16 cellular contexts compared by ENCODE assay signal in genomic region chr4:123919576-123920098, GRCh38.
A peak's percentile ranks its signal among the peaks of the same experiment; 100 is the strongest.
DNase-seq lines count a peak whose midpoint lies in the region; ATAC-seq, FAIRE-seq and TF ChIP-seq lines count a peak whose summit lies in the region.
"Had no signal": no experiment of that assay in that cellular context is flagged by ENCODE, and none has a peak within 500 bp of the region (broad histone marks: within the 10 kb centered on the region; RNA-seq: fewer than 3 reads in every experiment).

No MANE protein-coding gene starts in this region.

- no peak for TF ChIP-seq RAD21 in H1 (IDR thresholded peaks at IDR 0.05 in 1 of 2, conservative IDR thresholded peaks at IDR 0.05 in 1 of 2; ENCODE audit: low read depth in 2 of 2, low read length in 2 of 2)

- H3K14ac ChIP-seq in H1 (ENCODE audit: insufficient read length) (no peak overlapping the region), mesenchymal stem cell (ENCODE audit: low read length in 2 of 2) (peak overlapping the region in 1 of 2 experiments; percentile 55)

- no peaks in the 10 kb centered on the region for H3K9me2 ChIP-seq in OCI-LY1 (ENCODE audit: low read depth, low read length)

- H3K23me2 ChIP-seq in H1 (ENCODE audit: low read depth, low read length), result no peaks in the 10 kb centered on the region

- no peak overlapping the region for H2BK20ac ChIP-seq in H1 (ENCODE audit: low read length)

- FAIRE-seq in H1 (lab: Jason Lieb, UNC), result no peak
- FAIRE-seq: A549, D721Med, G401.6, GM12891, GM19239 had no signal

- no peak overlapping the region for H4K5ac ChIP-seq in H1 (ENCODE audit: insufficient read length, low read depth, low read length)

- WGBS in H1 (ENCODE audit: extremely low coverage in 1 of 2, insufficient coverage in 1 of 2, insufficient read length in 1 of 2, insufficient replicate concordance in 2 of 2, low coverage in 1 of 2, low lambda C conversion rate in 2 of 2, missing lambda C conversion rate in 1 of 2), 2 experiments, result 89% methylated on average over 4 of the region's 4 CpGs; no CpG with 5 or more reads in 1 of the 2 experiments
- WGBS in mesenchymal stem cell, result 97% methylated on average over 2 of the region's 4 CpGs
- WGBS in smooth muscle cell (ENCODE audit: low lambda C conversion rate), result 84% methylated on average over 4 of the region's 4 CpGs

- no peak overlapping the region for H4K8ac ChIP-seq in H1 (ENCODE audit: extremely low read depth, insufficient read depth, low read length)
- H4K8ac ChIP-seq in mesenchymal stem cell (ENCODE audit: low read length), result no peak overlapping the region

- H3K79me2 ChIP-seq in OCI-LY1 (ENCODE audit: insufficient read depth, low read length) (no peaks in the 10 kb centered on the region), H1 (ENCODE audit: control insufficient read depth in 1 of 2, insufficient read depth in 2 of 2, low read length in 2 of 2) (no peaks in the 10 kb centered on the region), smooth muscle cell (ENCODE audit: low read depth) (no peaks in the 10 kb centered on the region)

- no peak overlapping the region for H2BK12ac ChIP-seq in H1 (ENCODE audit: low read depth, low read length)
- H2BK12ac ChIP-seq in mesenchymal stem cell (ENCODE audit: low read length in 2 of 2), result no peak overlapping the region

- H2AK5ac ChIP-seq in H1 (ENCODE audit: low read depth, low read length) (no peak overlapping the region), mesenchymal stem cell (ENCODE audit: low read length, severe bottlenecking) (no peak overlapping the region)

- H3K9me3 ChIP-seq in OCI-LY1 (ENCODE audit: low read length) (no peaks in the 10 kb centered on the region), H1 (ENCODE audit: insufficient read depth in 2 of 2, low read depth in 1 of 2, low read length in 1 of 2) (no peaks in the 10 kb centered on the region), mesenchymal stem cell (ENCODE audit: control insufficient read depth, low read length) (no peaks in the 10 kb centered on the region), smooth muscle cell (replicated peaks; ENCODE audit: low read depth) (no peaks in the 10 kb centered on the region), upper lobe of right lung (no peaks in the 10 kb centered on the region)
- H3K9me3 ChIP-seq: A549, BLaER1, HAP-1 had no signal

- DNase-seq in H1 (ENCODE audit: low read depth in 1 of 2, low spot score in 2 of 2), result no peak
- no peak for DNase-seq in mesenchymal stem cell
- no peak for DNase-seq in smooth muscle cell (lab: John Stamatoyannopoulos, UW; ENCODE audit: unreplicated experiment)
- DNase-seq in COLO668 (lab: John Stamatoyannopoulos, UW; ENCODE audit: unreplicated experiment), result no peak
- DNase-seq in substantia nigra (lab: John Stamatoyannopoulos, UW), result no peak
- no peak for DNase-seq in upper lobe of right lung
- DNase-seq: CD4-positive, alpha-beta memory T cell; COR-L47 had no signal

- H4K91ac ChIP-seq in H1 (replicated peaks; ENCODE audit: insufficient read length, low read length) (no peak overlapping the region), mesenchymal stem cell (ENCODE audit: low read length) (no peak overlapping the region)

- H3K4ac ChIP-seq in H1 (replicated peaks; ENCODE audit: insufficient read length, low read depth, low read length) (no peak overlapping the region), mesenchymal stem cell (ENCODE audit: low read depth in 1 of 2, low read length in 2 of 2) (peak overlapping the region in 1 of 2 experiments; percentile 15)

- H2BK120ac ChIP-seq in H1 (replicated peaks; ENCODE audit: low read depth, low read length) (no peak overlapping the region), mesenchymal stem cell (ENCODE audit: low read depth, low read length) (no peak overlapping the region)

- no peak overlapping the region for H3K56ac ChIP-seq in H1 (replicated peaks; ENCODE audit: insufficient read length, low read depth, low read length)

- TF ChIP-seq CTCF in OCI-LY1 (IDR thresholded peaks at IDR 0.05; ENCODE audit: low read length) (no peak), H1 (IDR thresholded peaks at IDR 0.05; ENCODE audit: control extremely low read depth in 1 of 3, insufficient read depth in 1 of 3, low read depth in 1 of 3, low read length in 3 of 3) (no peak), smooth muscle cell (IDR thresholded peaks at IDR 0.05; ENCODE audit: borderline replicate concordance, insufficient read depth, poor library complexity, severe bottlenecking) (no peak), upper lobe of right lung (IDR thresholded peaks at IDR 0.05) (no peak)

- no peak overlapping the region for H2BK15ac ChIP-seq in H1 (ENCODE audit: low read length)
- H2BK15ac ChIP-seq in mesenchymal stem cell (ENCODE audit: low read depth, poor library complexity, severe bottlenecking), result no peak overlapping the region

- H4K20me1 ChIP-seq in OCI-LY1 (ENCODE audit: insufficient read depth, low read length) (no peaks in the 10 kb centered on the region), H1 (replicated peaks in 1 of 2; ENCODE audit: control insufficient read depth in 1 of 2, insufficient read depth in 2 of 2, low read length in 2 of 2) (no peaks in the 10 kb centered on the region), smooth muscle cell (ENCODE audit: low read depth) (no peaks in the 10 kb centered on the region)
- H4K20me1 ChIP-seq: BLaER1 had no signal

- H3K79me1 ChIP-seq in H1 (ENCODE audit: low read depth, low read length) (no peaks in the 10 kb centered on the region), mesenchymal stem cell (replicated peaks; ENCODE audit: low read length, poor library complexity, severe bottlenecking) (no peaks in the 10 kb centered on the region)

- H3K27ac ChIP-seq in OCI-LY1 (ENCODE audit: low read depth, low read length, poor library complexity, severe bottlenecking), result no peak overlapping the region
- H3K27ac ChIP-seq in H1 (ENCODE audit: low read depth, low read length), result no peak overlapping the region
- H3K27ac ChIP-seq in mesenchymal stem cell (ENCODE audit: low read length, poor library complexity, severe bottlenecking), result no peak overlapping the region
- no peak overlapping the region for H3K27ac ChIP-seq in smooth muscle cell (ENCODE audit: low read depth)
- H3K27ac ChIP-seq in substantia nigra (ENCODE audit: low read depth, low read length, poor library complexity, severe bottlenecking), result no peak overlapping the region
- no peak overlapping the region for H3K27ac ChIP-seq in upper lobe of right lung
- H3K27ac ChIP-seq: A549, BLaER1 had no signal

- no peaks in the 10 kb centered on the region for H3K36me3 ChIP-seq in OCI-LY1 (ENCODE audit: insufficient read depth, low read length)
- H3K36me3 ChIP-seq in H1 (ENCODE audit: control insufficient read depth in 2 of 4, insufficient read depth in 4 of 4, low read length in 3 of 4), result no peaks in the 10 kb centered on the region
- no peaks in the 10 kb centered on the region for H3K36me3 ChIP-seq in mesenchymal stem cell (ENCODE audit: control insufficient read depth in 1 of 2, insufficient read depth in 2 of 2, low read depth in 1 of 2, low read length in 2 of 2)
- no peaks in the 10 kb centered on the region for H3K36me3 ChIP-seq in smooth muscle cell (ENCODE audit: low read depth)
- no peaks in the 10 kb centered on the region for H3K36me3 ChIP-seq in upper lobe of right lung
- H3K36me3 ChIP-seq: BLaER1, HAP-1 had no signal

- H2AFZ ChIP-seq in OCI-LY1 (ENCODE audit: low read length), result 0 out of 2 replicates have a peak overlapping the region, but pooled peaks have one; percentile 37
- 0 out of 2 replicates have a peak overlapping the region, but pooled peaks have one; percentile 4 for H2AFZ ChIP-seq in H1 (ENCODE audit: low read length)
- peak overlapping the region; percentile 29 for H2AFZ ChIP-seq in mesenchymal stem cell (ENCODE audit: low read depth, low read length)
- peak overlapping the region; percentile 59 for H2AFZ ChIP-seq in smooth muscle cell (ENCODE audit: low read depth)

- H3F3A ChIP-seq in OCI-LY1 (ENCODE audit: insufficient read depth, low read length) (no peaks in the 10 kb centered on the region), smooth muscle cell (ENCODE audit: low read depth) (no peaks in the 10 kb centered on the region)

- H3K23ac ChIP-seq in H1 (ENCODE audit: insufficient read length) (no peak overlapping the region), mesenchymal stem cell (ENCODE audit: low read length in 2 of 2) (no peak overlapping the region)

- no peak for TF ChIP-seq POLR2A in H1 (IDR thresholded peaks at IDR 0.05; ENCODE audit: control extremely low read depth in 1 of 2, low read depth in 2 of 2, low read length in 2 of 2)

- H3K9ac ChIP-seq in OCI-LY1 (ENCODE audit: low read length), result no peak overlapping the region
- no peak overlapping the region for H3K9ac ChIP-seq in H1 (replicated peaks in 1 of 4; ENCODE audit: extremely low read depth in 1 of 4, low read depth in 3 of 4, low read length in 3 of 4)
- H3K9ac ChIP-seq in mesenchymal stem cell (ENCODE audit: low read length), result no peak overlapping the region
- H3K9ac ChIP-seq in smooth muscle cell (ENCODE audit: low read depth), result no peak overlapping the region
- H3K9ac ChIP-seq: BLaER1 had no signal

- H3K4me2 ChIP-seq in OCI-LY1 (ENCODE audit: low read length) (no peak overlapping the region), H1 (ENCODE audit: insufficient read depth in 1 of 2, low read depth in 2 of 2, low read length in 2 of 2) (no peak overlapping the region), mesenchymal stem cell (ENCODE audit: low read length, poor library complexity, severe bottlenecking) (no peak overlapping the region), smooth muscle cell (no peak overlapping the region)
- H3K4me2 ChIP-seq: A549, BLaER1 had no signal

- no peak for ATAC-seq in upper lobe of right lung
- ATAC-seq: A549 had no signal

- intact Hi-C loops in upper lobe of right lung (cut with DNase I), result no loop called here

- H3K27me3 ChIP-seq in OCI-LY1 (ENCODE audit: insufficient read depth, low read length) (no peaks in the 10 kb centered on the region), H1 (replicated peaks in 1 of 4; ENCODE audit: control insufficient read depth in 3 of 4, extremely low read depth in 1 of 4, insufficient read depth in 3 of 4, low read length in 3 of 4) (no peaks in the 10 kb centered on the region), mesenchymal stem cell (ENCODE audit: control insufficient read depth in 1 of 2, insufficient read depth in 1 of 2, low read length in 2 of 2) (no peaks in the 10 kb centered on the region), smooth muscle cell (ENCODE audit: low read depth) (no peaks in the 10 kb centered on the region), upper lobe of right lung (no peaks in the 10 kb centered on the region)
- H3K27me3 ChIP-seq: BLaER1 had no signal

- no peak overlapping the region for H3K18ac ChIP-seq in H1 (ENCODE audit: extremely low read depth, low read length)
- no peak overlapping the region for H3K18ac ChIP-seq in mesenchymal stem cell (ENCODE audit: low read depth in 1 of 2, low read length in 2 of 2)

- H2BK5ac ChIP-seq in H1 (ENCODE audit: low read depth, low read length), result no peak overlapping the region
- no peak overlapping the region for H2BK5ac ChIP-seq in mesenchymal stem cell (ENCODE audit: low read depth, low read length, poor library complexity, severe bottlenecking)

- CTCF ChIA-PET in H1 (lab: Charles Lee; ENCODE audit: partially characterized antibody), result interaction anchor here (0.6 kb wide), 1 partner anchor 1476 kb away, joined by 3 read pairs; no protein-coding TSS in a partner anchor

- H3K4me3 ChIP-seq in OCI-LY1 (ENCODE audit: low read depth, low read length, poor library complexity, severe bottlenecking) (no peak overlapping the region), H1 (ENCODE audit: extremely low read depth in 1 of 4, insufficient read depth in 2 of 4, low read depth in 3 of 4, low read length in 4 of 4) (no peak overlapping the region), mesenchymal stem cell (ENCODE audit: insufficient read depth in 1 of 2, low read depth in 1 of 2, low read length in 2 of 2) (no peak overlapping the region), smooth muscle cell (no peak overlapping the region), upper lobe of right lung (no peak overlapping the region)
- H3K4me3 ChIP-seq: A549, BLaER1, HAP-1 had no signal

- TF ChIP-seq EP300 in H1 (IDR thresholded peaks at IDR 0.05; ENCODE audit: borderline replicate concordance in 1 of 2, low read depth in 2 of 2, low read length in 2 of 2), result no peak

- POLR2A ChIA-PET in H1 (lab: Charles Lee; ENCODE audit: partially characterized antibody), result interaction anchor here (0.6 kb wide), 1 partner anchor 11 kb away, joined by 3 read pairs; no protein-coding TSS in a partner anchor

- H3K4me1 ChIP-seq in OCI-LY1 (ENCODE audit: insufficient read depth, low read length, severe bottlenecking) (peaks cover 3% of the 10 kb centered on the region), H1 (replicated peaks in 1 of 4; ENCODE audit: control insufficient read depth in 3 of 4, insufficient read depth in 4 of 4, low read length in 3 of 4) (0 out of 7 replicates have a peak, but pooled peaks cover 0 to 2% (median 0%) of the 10 kb centered on the region in 4 experiments), mesenchymal stem cell (ENCODE audit: control insufficient read depth, insufficient read depth, low read depth, low read length) (no peaks in the 10 kb centered on the region), smooth muscle cell (ENCODE audit: low read depth) (no peaks in the 10 kb centered on the region), upper lobe of right lung (peaks cover 8% of the 10 kb centered on the region)
- H3K4me1 ChIP-seq: A549, BLaER1 had no signal

Comparison
In these comparisons a context has a peak if more than half of its experiments do, and no peak if none do; other contexts are left out.
1. H2AFZ ChIP-seq: peak in every context shown above with its lines; median percentile 59 in smooth muscle cell; 37 in OCI-LY1; 29 in mesenchymal stem cell; 4 in H1.